8 cellular contexts compared by ENCODE assay signal in the genomic region with DNA sequence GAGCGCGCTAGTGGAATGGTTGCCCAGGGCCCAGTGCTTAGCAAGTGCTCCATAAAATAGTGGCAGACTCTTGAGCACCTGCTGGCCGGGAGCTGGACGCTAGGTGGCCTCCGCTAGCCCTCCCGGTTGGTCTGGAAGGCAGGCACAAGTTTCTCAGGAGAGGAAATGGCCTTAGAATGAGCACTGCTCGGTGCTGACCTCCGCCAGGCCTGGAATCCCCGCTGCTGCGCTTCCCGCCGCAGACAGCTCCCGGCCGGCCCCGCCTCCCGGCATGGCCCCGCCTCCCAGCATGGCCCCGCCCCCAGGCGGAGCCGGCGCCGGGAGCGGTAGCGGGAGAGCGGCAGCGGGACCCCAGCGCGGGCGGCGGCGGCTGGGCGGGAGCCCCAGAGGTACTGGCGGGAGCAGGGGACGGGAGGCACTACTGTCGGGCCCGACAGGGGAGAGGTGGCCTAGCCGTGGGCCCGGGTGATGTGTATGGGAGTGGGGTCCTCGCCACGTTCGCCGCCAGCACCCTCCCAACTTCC. TPM values are rescaled to one million over a fixed set of nuclear protein-coding genes. Genes with fewer than 3 reads are reported as not detected.
A peak's percentile ranks its signal among the peaks of the same experiment; 100 is the strongest.
DNase-seq lines count a peak whose midpoint lies in the region; ATAC-seq and TF ChIP-seq lines count a peak whose summit lies in the region.

TSS of gene SIPA1 (plus strand) at position 308 of the 524 bp plus-strand sequence. CDS start 2,821 bp downstream, outside the sequence.

- H3K4me2 ChIP-seq in PC-3 (ENCODE audit: low read length) = peak within 1 kb of the TSS; percentile 93

- H3K9me3 Mint-ChIP-seq in activated T-cell treated with anti-CD3 and anti-CD28 coated beads, Interleukin-2, amount 50 U/mL, for 24 hours = no peaks in the 10 kb centered on the region

- H3K9me3 ChIP-seq in A673 (ENCODE audit: low read depth, low read length, poor library complexity, severe bottlenecking) = no peaks in the 10 kb centered on the region
- no peaks in the 10 kb centered on the region for H3K9me3 ChIP-seq in PC-3 (ENCODE audit: low read length)

- peak within 1 kb of the TSS; percentile 76 for H3K4me3 ChIP-seq in A673 (ENCODE audit: low read depth, low read length, poor library complexity, severe bottlenecking)
- H3K4me3 ChIP-seq in PC-3 (ENCODE audit: low read length) = peak within 1 kb of the TSS; percentile 68

- DNase-seq in A673 (ENCODE audit: low spot score) = peak; percentile 84
- DNase-seq in PC-3 = peak; percentile 91
- peak; percentile 86 for DNase-seq in activated T-cell treated with anti-CD3 and anti-CD28 coated beads, Interleukin-2, amount 50 U/mL, for 24 hours
- DNase-seq in erythroblast (lab: John Stamatoyannopoulos, UW) = peak; percentile 85 to 91
- DNase-seq in mucosa of gallbladder (ENCODE audit: low spot score) = peak; percentile 75
- DNase-seq in stimulated activated CD8-positive, alpha-beta memory T cell treated with anti-CD3 and anti-CD28 coated beads, Interleukin-7, amount 100 ng/mL, for 24 hours (ENCODE audit: low read depth) = peak; percentile 47

- no peaks in the 10 kb centered on the region for H3K9me2 ChIP-seq in PC-3 (replicated peaks; ENCODE audit: low read length)

- H3K9ac ChIP-seq in PC-3 (ENCODE audit: low read length) = peak within 1 kb of the TSS; percentile 38

- H3K27ac ChIP-seq in A673 (ENCODE audit: low read depth, low read length, poor library complexity, severe bottlenecking) (peak within 1 kb of the TSS; percentile 80), PC-3 (ENCODE audit: low read length) (no peak within 1 kb of the TSS)

- H3K36me3 ChIP-seq in A673 (ENCODE audit: insufficient read depth, low read length, poor library complexity, severe bottlenecking) = peaks cover 27% of the 10 kb centered on the region
- H3K36me3 ChIP-seq in PC-3 (ENCODE audit: low read depth, low read length) = peaks cover 33% of the 10 kb centered on the region

- POLR2A ChIA-PET in A673 (lab: Charles Lee; ENCODE audit: low non-redundant PET) (no interaction called here), PC-3 (lab: Charles Lee; ENCODE audit: unreplicated experiment) (interaction anchor here (0.5 kb wide), 1 partner anchor 255 kb away, joined by 9 read pairs; no protein-coding TSS in a partner anchor)

- H3K79me2 ChIP-seq in PC-3 (ENCODE audit: low read length) = no peaks in the 10 kb centered on the region

- H3K27ac Mint-ChIP-seq in activated T-cell treated with anti-CD3 and anti-CD28 coated beads, Interleukin-2, amount 50 U/mL, for 24 hours = peak within 1 kb of the TSS; percentile 95

- H3F3A ChIP-seq in PC-3 (ENCODE audit: low read length, unreplicated experiment) = peaks cover 7% of the 10 kb centered on the region

- peak within 1 kb of the TSS; percentile 93 for H3K4me3 Mint-ChIP-seq in activated T-cell treated with anti-CD3 and anti-CD28 coated beads, Interleukin-2, amount 50 U/mL, for 24 hours

- CTCF ChIA-PET in A673 (lab: Charles Lee) (interaction anchor here (0.6 to 0.8 kb wide), 3 partner anchors 233 to 707 kb away, joined by 3 read pairs; partner anchors contain the start of gene FIBP), PC-3 (lab: Charles Lee) (no interaction called here)

- H3K27me3 Mint-ChIP-seq in activated T-cell treated with anti-CD3 and anti-CD28 coated beads, Interleukin-2, amount 50 U/mL, for 24 hours = no peaks in the 10 kb centered on the region

- H3K4me1 ChIP-seq in A673 (ENCODE audit: insufficient read depth, low read length, poor library complexity, severe bottlenecking) (peaks cover 11% of the 10 kb centered on the region), PC-3 (ENCODE audit: insufficient read depth, low read length) (peaks cover 7% of the 10 kb centered on the region)

- ATAC-seq in GM18502 (IDR thresholded peaks at IDR 0.05; ENCODE audit: poor library complexity, unreplicated experiment) (peak; percentile 43), HG03175 (IDR thresholded peaks at IDR 0.05; ENCODE audit: unreplicated experiment) (peak; percentile 33), PC-3 (peak; percentile 91)

- peak; percentile 76 for TF ChIP-seq POLR2A in erythroblast (IDR thresholded peaks at IDR 0.05; ENCODE audit: low read length)

- intact Hi-C loops in A673 (cut with micrococcal nuclease; ENCODE audit: unreplicated experiment) (no loop called here), PC-3 (cut with micrococcal nuclease) (loop anchor here (1.0 kb wide), 1 partner anchor 23 kb away; the partner anchor contains the start of gene PCNX3)

- TF ChIP-seq CTCF in A673 (conservative IDR thresholded peaks at IDR 0.05; ENCODE audit: low read depth, low read length) (no peak), PC-3 (conservative IDR thresholded peaks at IDR 0.05; ENCODE audit: low read depth, low read length) (peak; percentile 57)

- no peaks in the 10 kb centered on the region for H3K27me3 ChIP-seq in A673 (replicated peaks; ENCODE audit: insufficient read depth, low read depth, low read length, poor library complexity)
- no peaks in the 10 kb centered on the region for H3K27me3 ChIP-seq in PC-3 (ENCODE audit: low read length)

- H2AFZ ChIP-seq in PC-3 (ENCODE audit: low read length) = peak within 1 kb of the TSS; percentile 47; the same call in 1 of the 2 replicates

- H3K36me3 Mint-ChIP-seq in activated T-cell treated with anti-CD3 and anti-CD28 coated beads, Interleukin-2, amount 50 U/mL, for 24 hours (ENCODE audit: low read depth) = peaks cover 86% of the 10 kb centered on the region

- H4K20me1 ChIP-seq in PC-3 (ENCODE audit: low read length) = no peaks in the 10 kb centered on the region

- peaks cover 55% of the 10 kb centered on the region for H3K4me1 Mint-ChIP-seq in activated T-cell treated with anti-CD3 and anti-CD28 coated beads, Interleukin-2, amount 50 U/mL, for 24 hours (ENCODE audit: low read depth)

- BruUV-seq in A673 (replicated peaks; lab: Mats Ljungman, UMichigan) = no TSS peak
- BruUV-seq in PC-3 (replicated peaks; lab: Mats Ljungman, UMichigan) = no TSS peak

RNA-seq across cellular contexts. Expression of gene SIPA1, which starts in this region (rescaled TPM):
- total RNA-seq in A673 (2021) = 30.0 and 43.2 TPM in 2 replicates
- total RNA-seq in PC-3 (2014; rRNA removed) = 113 and 161 TPM in 2 replicates
- total RNA-seq in mucosa of gallbladder = 74.7 TPM

Comparison
In these comparisons a context has a peak if more than half of its experiments do, and no peak if none do; other contexts are left out.
1. ATAC-seq: peak in every context shown above with its lines; median percentile 91 in PC-3; 43 in GM18502; 33 in HG03175.